In the genomic region with DNA sequence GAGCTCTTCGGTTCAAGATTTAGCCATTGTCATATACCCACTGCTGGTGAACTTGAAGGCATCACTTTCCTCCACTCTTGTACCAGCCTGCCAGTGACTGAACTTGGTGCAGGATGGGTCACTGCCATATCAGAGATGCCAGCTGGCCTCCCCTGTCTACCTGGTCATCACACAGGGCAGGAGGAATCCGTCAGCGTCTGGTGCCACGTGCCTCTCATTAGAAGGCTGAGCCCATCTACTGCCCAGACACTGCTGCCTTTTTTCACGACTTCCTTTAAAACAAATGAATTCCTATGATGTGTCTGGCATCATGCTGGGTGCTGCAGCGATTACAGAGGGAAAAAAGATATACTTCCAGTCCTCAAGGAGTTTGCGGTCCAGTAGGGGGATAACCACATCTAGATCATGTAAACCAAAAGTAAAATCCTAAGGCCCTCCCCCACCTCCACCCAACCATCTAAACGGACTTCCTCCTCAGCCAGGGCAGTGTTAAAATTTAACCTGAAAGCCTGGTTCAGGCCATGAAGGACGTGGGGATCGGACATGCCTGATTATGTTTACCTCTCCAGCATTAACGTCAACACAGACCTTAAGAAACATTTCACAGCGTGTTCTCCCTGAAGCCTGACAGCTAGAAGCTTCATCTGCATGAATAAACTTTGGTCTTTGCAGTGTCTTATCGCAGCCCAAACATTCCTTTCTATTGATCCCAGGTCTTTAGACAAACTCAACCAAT, we compare ENCODE assay signal across 22 cellular contexts. TPM values are rescaled to one million over a fixed set of nuclear protein-coding genes. Genes with fewer than 3 reads are reported as not detected.
DNase-seq lines count a peak whose midpoint lies in the region; ATAC-seq, FAIRE-seq and TF ChIP-seq lines count a peak whose summit lies in the region.
"Had no signal": no experiment of that assay in that cellular context is flagged by ENCODE, and none has a peak within 500 bp of the region (broad histone marks: within the 10 kb centered on the region; RNA-seq: fewer than 3 reads in every experiment).

No MANE protein-coding gene starts in this region.

- no peaks in the 10 kb centered on the region for H3K9me3 Mint-ChIP-seq in nephron
- H3K9me3 Mint-ChIP-seq: activated naive CD8-positive, alpha-beta T cell treated with anti-CD3 and anti-CD28 coated beads, Interleukin-2, amount 10 ng/mL, durations not matched to agents 7 days and 5 days; activated T-cell treated with anti-CD3 and anti-CD28 coated beads, Interleukin-2, amount 50 U/mL, for 72 hours; CD4-positive, alpha-beta memory T cell; IgD-negative memory B cell had no signal

- H3K27me3 ChIP-seq in hepatocyte (no peaks in the 10 kb centered on the region), esophagus squamous epithelium (peaks cover 0 to 58% (median 0%) of the 10 kb centered on the region in 4 donors), mammary epithelial cell (ENCODE audit: insufficient read depth, low read length) (peaks cover 8% of the 10 kb centered on the region)

- CTCF ChIA-PET in A549 (lab: Yijun Ruan, JAX) (interaction anchor here (1.1 kb wide), 1 partner anchor 31 kb away, joined by 3 read pairs; no protein-coding TSS in a partner anchor), mammary epithelial cell (lab: Charles Lee; ENCODE audit: low non-redundant PET) (no interaction called here)

- no peaks in the 10 kb centered on the region for H3K36me3 Mint-ChIP-seq in nephron (ENCODE audit: low read depth)
- H3K36me3 Mint-ChIP-seq: activated naive CD8-positive, alpha-beta T cell treated with anti-CD3 and anti-CD28 coated beads, Interleukin-2, amount 10 ng/mL, durations not matched to agents 7 days and 5 days; CD4-positive, alpha-beta memory T cell; IgD-negative memory B cell had no signal

- FAIRE-seq in A549 (lab: Jason Lieb, UNC), result no peak
- FAIRE-seq: bronchial epithelial cell had no signal

- peak overlapping the region; percentile 54 to 94 (median 92) for H3K27ac Mint-ChIP-seq in nephron
- H3K27ac Mint-ChIP-seq: activated CD8-positive, alpha-beta T cell treated with anti-CD3 and anti-CD28 coated beads, Interleukin-2, amount 10 ng/mL, durations not matched to agents 7 days and 5 days; activated naive CD8-positive, alpha-beta T cell treated with anti-CD3 and anti-CD28 coated beads, Interleukin-2, amount 10 ng/mL, durations not matched to agents 7 days and 5 days; activated T-cell treated with anti-CD3 and anti-CD28 coated beads, Interleukin-2, amount 50 U/mL, for 72 hours; CD4-positive, alpha-beta memory T cell; IgD-negative memory B cell had no signal

- ATAC-seq in A549, result peak in 1 of 2 experiments; percentile 38; a peak in 2 of 6 replicates
- ATAC-seq: activated CD8-positive, alpha-beta T cell treated with anti-CD3 and anti-CD28 coated beads, Interleukin-2, amount 10 ng/mL, durations not matched to agents 7 days and 5 days; activated T-cell treated with anti-CD3 and anti-CD28 coated beads, Interleukin-2, amount 50 U/mL, for 72 hours; left cardiac atrium; Right ventricle myocardium inferior had no signal

- no peaks in the 10 kb centered on the region for H3K9me2 ChIP-seq in hepatocyte (replicated peaks; ENCODE audit: insufficient read depth)

- POLR2A ChIA-PET in A549 (lab: Yijun Ruan, JAX), result no interaction called here

- intact Hi-C loops in esophagus squamous epithelium (cut with DNase I) (no loop called here), mammary epithelial cell (cut with micrococcal nuclease) (no loop called here)

- H3K36me3 ChIP-seq in hepatocyte (replicated peaks; ENCODE audit: insufficient read depth, low read depth) (no peaks in the 10 kb centered on the region), esophagus squamous epithelium (no peaks in the 10 kb centered on the region), mammary epithelial cell (ENCODE audit: insufficient read depth, low read length) (no peaks in the 10 kb centered on the region)
- H3K36me3 ChIP-seq: tibial nerve, WERI-Rb-1 had no signal

- in situ Hi-C loops in mammary epithelial cell (cut with MboI; ENCODE audit: low sequenced_read_pairs in 2 of 2), result no loop called here

- H3K4me3 Mint-ChIP-seq in nephron, result no peak overlapping the region
- H3K4me3 Mint-ChIP-seq: activated CD8-positive, alpha-beta T cell treated with anti-CD3 and anti-CD28 coated beads, Interleukin-2, amount 10 ng/mL, durations not matched to agents 7 days and 5 days; activated naive CD8-positive, alpha-beta T cell treated with anti-CD3 and anti-CD28 coated beads, Interleukin-2, amount 10 ng/mL, durations not matched to agents 7 days and 5 days; activated T-cell treated with anti-CD3 and anti-CD28 coated beads, Interleukin-2, amount 50 U/mL, for 72 hours; CD4-positive, alpha-beta memory T cell had no signal

- H3K4me1 Mint-ChIP-seq in nephron, result peaks cover 38% of the 10 kb centered on the region
- H3K4me1 Mint-ChIP-seq: activated naive CD8-positive, alpha-beta T cell treated with anti-CD3 and anti-CD28 coated beads, Interleukin-2, amount 10 ng/mL, durations not matched to agents 7 days and 5 days; CD4-positive, alpha-beta memory T cell had no signal

- H3K79me2 ChIP-seq in hepatocyte (no peaks in the 10 kb centered on the region), mammary epithelial cell (ENCODE audit: insufficient read depth, low read length) (no peaks in the 10 kb centered on the region)

- H3K4me3 ChIP-seq in A549 (no peak overlapping the region), hepatocyte (no peak overlapping the region), esophagus squamous epithelium (no peak overlapping the region), mammary epithelial cell (replicated peaks in 1 of 3; ENCODE audit: insufficient read depth in 1 of 3, low read depth in 2 of 3, low read length in 3 of 3) (no peak overlapping the region)
- H3K4me3 ChIP-seq: tibial nerve had no signal

- DNase-seq in A549 (ENCODE audit: low read depth in 1 of 2, low spot score in 1 of 2) (peak in 1 of 2 experiments; percentile 15), HuH-7 (ENCODE audit: low spot score) (peak; percentile 58), hepatocyte (ENCODE audit: low spot score) (peak; percentile 46), GM10266 (ENCODE audit: extremely low spot score) (no peak), esophagus squamous epithelium (lab: John Stamatoyannopoulos, UW) (no peak), globus pallidus (ENCODE audit: low spot score) (no peak), mammary epithelial cell (no peak)
- DNase-seq: activated CD8-positive, alpha-beta T cell treated with anti-CD3 and anti-CD28 coated beads, Interleukin-2, amount 10 ng/mL, durations not matched to agents 7 days and 5 days; activated naive CD8-positive, alpha-beta T cell treated with anti-CD3 and anti-CD28 coated beads, Interleukin-2, amount 10 ng/mL, durations not matched to agents 7 days and 5 days; activated T-cell treated with anti-CD3 and anti-CD28 coated beads, Interleukin-2, amount 50 U/mL, for 72 hours; CD4-positive, alpha-beta memory T cell; EL; left cardiac atrium; NCI-H187; NCI-H446 treated with DMSO at 0.1 percent for 48 hours; stimulated activated naive CD4-positive, alpha-beta T cell; WERI-Rb-1 had no signal

- peaks cover 20% of the 10 kb centered on the region for H3K27me3 Mint-ChIP-seq in nephron (ENCODE audit: low read depth)

- TF ChIP-seq RAD21 in A549 (conservative IDR thresholded peaks at IDR 0.05 in 1 of 2, IDR thresholded peaks at IDR 0.05 in 1 of 2), result no peak

- TF ChIP-seq POLR2A in A549 (IDR thresholded peaks at IDR 0.05; ENCODE audit: low read length) (no peak), esophagus squamous epithelium (IDR thresholded peaks at IDR 0.05) (no peak)

- no peaks in the 10 kb centered on the region for H4K20me1 ChIP-seq in hepatocyte (ENCODE audit: insufficient read depth, poor library complexity, severe bottlenecking)
- no peaks in the 10 kb centered on the region for H4K20me1 ChIP-seq in mammary epithelial cell (ENCODE audit: insufficient read depth, low read length)

- no peak overlapping the region for H3K9ac ChIP-seq in mammary epithelial cell (ENCODE audit: insufficient read depth, low read length)

- no peaks in the 10 kb centered on the region for H3K9me3 ChIP-seq in A549
- H3K9me3 ChIP-seq in hepatocyte (ENCODE audit: low read depth), result no peaks in the 10 kb centered on the region
- H3K9me3 ChIP-seq in esophagus squamous epithelium, result no peaks in the 10 kb centered on the region
- no peaks in the 10 kb centered on the region for H3K9me3 ChIP-seq in mammary epithelial cell (replicated peaks; ENCODE audit: insufficient read depth, low read length)
- H3K9me3 ChIP-seq: tibial nerve had no signal

- dilution Hi-C loops in mammary epithelial cell (cut with HindIII; ENCODE audit: low sequenced_read_pairs), result no loop called here

- H3K27ac ChIP-seq in A549, result no peak overlapping the region; a peak in 1 of 6 replicates
- H3K27ac ChIP-seq in hepatocyte, result peak overlapping the region; percentile 46
- no peak overlapping the region for H3K27ac ChIP-seq in esophagus squamous epithelium
- H3K27ac ChIP-seq in mammary epithelial cell (ENCODE audit: insufficient read depth, low read depth, low read length), result no peak overlapping the region
- H3K27ac ChIP-seq: WERI-Rb-1 had no signal

- H3K4me2 ChIP-seq in A549, result peak overlapping the region; percentile 44
- H3K4me2 ChIP-seq in hepatocyte, result peak overlapping the region; percentile 55
- H3K4me2 ChIP-seq in mammary epithelial cell (ENCODE audit: insufficient read depth, low read depth, low read length), result no peak overlapping the region

- TF ChIP-seq EP300 in A549 (IDR thresholded peaks at IDR 0.05), result no peak

- 37% methylated on average over 13 of the region's 13 CpGs for WGBS in A549 (ENCODE audit: missing lambda C conversion rate)
- WGBS in hepatocyte (ENCODE audit: low lambda C conversion rate, missing lambda C conversion rate), result 40% methylated on average over 13 of the region's 13 CpGs
- 48 to 68% methylated on average over 10 to 12 of the region's 13 CpGs for WGBS in esophagus squamous epithelium, 2 donors
- 85% methylated on average over 13 of the region's 13 CpGs for WGBS in mammary epithelial cell (ENCODE audit: low coverage, missing lambda C conversion rate)

- BruUV-seq in mammary epithelial cell (replicated peaks; lab: Mats Ljungman, UMichigan), result no TSS peak

- TF ChIP-seq CTCF in A549 (IDR thresholded peaks at IDR 0.05), result no peak
- no peak for TF ChIP-seq CTCF in hepatocyte (IDR thresholded peaks at IDR 0.05; ENCODE audit: poor library complexity)
- no peak for TF ChIP-seq CTCF in nephron (IDR thresholded peaks at IDR 0.05; ENCODE audit: unreplicated experiment in 3 of 3)
- TF ChIP-seq CTCF in GM10266 (IDR thresholded peaks at IDR 0.05; ENCODE audit: control insufficient read depth, insufficient read depth, low read depth, missing control alignments), result no peak
- TF ChIP-seq CTCF in esophagus squamous epithelium (IDR thresholded peaks at IDR 0.05), result no peak
- TF ChIP-seq CTCF in mammary epithelial cell (conservative IDR thresholded peaks at IDR 0.05 in 1 of 2, IDR thresholded peaks at IDR 0.05 in 1 of 2; ENCODE audit: extremely low read depth in 1 of 2, insufficient read depth in 1 of 2, low read depth in 1 of 2, low read length in 2 of 2), result no peak

- H2AFZ ChIP-seq in hepatocyte (no peak overlapping the region), mammary epithelial cell (ENCODE audit: low read depth, low read length) (no peak overlapping the region)

- H3K4me1 ChIP-seq in A549, result peaks cover 9% of the 10 kb centered on the region; the same call in 1 of the 3 replicates
- peaks cover 6% of the 10 kb centered on the region for H3K4me1 ChIP-seq in hepatocyte (ENCODE audit: insufficient read depth)
- peaks cover 0 to 15% (median 3%) of the 10 kb centered on the region in 3 donors for H3K4me1 ChIP-seq in esophagus squamous epithelium
- no peaks in the 10 kb centered on the region for H3K4me1 ChIP-seq in mammary epithelial cell (ENCODE audit: insufficient read depth, low read length)

RNA-seq across cellular contexts. Expression of gene PDE9A, which starts 29.2 kb away (rescaled TPM):
- polyA plus RNA-seq in A549 (2011; rRNA removed) (3.1 and 3.3 TPM in 2 replicates), A549 (2017; fragmentation: RNase III; extraction: RNeasy Plus Mini Kit Qiagen cat#74134 plus additional on column Dnase treatment) (0.58 to 1.5 TPM (median 1.3 TPM) in 3 replicates), hepatocyte (14.3 and 18.2 TPM in 2 replicates), mammary epithelial cell (1.0 TPM)
- 1.3 and 1.6 TPM in 2 replicates for polyA plus RNA-seq in A549 (2012; cell fraction: cytosol; rRNA removed)
- 1.4 and 2.1 TPM in 2 replicates for polyA plus RNA-seq in A549 (2012; cell fraction: nucleus; rRNA removed)
- 2.6 and 3.1 TPM in 2 replicates for polyA minus RNA-seq in A549 (2011; rRNA and poly(A)+ RNA removed)
- total RNA-seq in hepatocyte (19.6 and 21.0 TPM in 2 replicates), esophagus squamous epithelium (1 to 10 TPM in 3 of 4 donors, under 1 TPM in 1; 0.61 to 2.9 (median 1.8) TPM), mammary epithelial cell (1 to 10 TPM in 1 of 2 donors, under 1 TPM in 1; 0.17 to 1.4 TPM)
- polyA minus RNA-seq in mammary epithelial cell, result not detected
- polyA plus RNA-seq: IgD-negative memory B cell had no signal

Comparison
In these comparisons a context has a peak if more than half of its experiments do, and no peak if none do; other contexts are left out.
1. DNase-seq: peak in HuH-7 (single experiment) and hepatocyte (single experiment); none in GM10266 (single experiment), esophagus squamous epithelium (single experiment), globus pallidus (single experiment) and mammary epithelial cell (single experiment).